18 cellular contexts compared by ENCODE assay signal in genomic region chr1:30334767-30335166, GRCh38.
A peak's percentile ranks its signal among the peaks of the same experiment; 100 is the strongest.
DNase-seq lines count a peak whose midpoint lies in the region; ATAC-seq, FAIRE-seq and TF ChIP-seq lines count a peak whose summit lies in the region.
"Had no signal": no experiment of that assay in that cellular context is flagged by ENCODE, and none has a peak within 500 bp of the region (broad histone marks: within the 10 kb centered on the region; RNA-seq: fewer than 3 reads in every experiment).

No MANE protein-coding gene starts in this region.

- no peak for TF ChIP-seq EP300 in K562 (IDR thresholded peaks at IDR 0.05; ENCODE audit: low read length)
- TF ChIP-seq EP300 in stomach (IDR thresholded peaks at IDR 0.05) = no peak

- ATAC-seq in Right ventricle myocardium superior (ENCODE audit: poor library complexity) = no peak
- no peak for ATAC-seq in K562
- ATAC-seq in GM19467 (IDR thresholded peaks at IDR 0.05; ENCODE audit: unreplicated experiment) = no peak
- ATAC-seq in HG02759 (IDR thresholded peaks at IDR 0.05; ENCODE audit: unreplicated experiment) = no peak
- ATAC-seq: GM23338 had no signal

- no peaks in the 10 kb centered on the region for H3F3A ChIP-seq in PC-9 (ENCODE audit: insufficient read depth, low read depth)

- POLR2A ChIA-PET in K562 (lab: Yijun Ruan, JAX) (interaction anchor here (0.6 kb wide), 1 partner anchor 1313 kb away, joined by 5 read pairs; no protein-coding TSS in a partner anchor), PC-9 (lab: Charles Lee; ENCODE audit: unreplicated experiment) (no interaction called here)

- intact Hi-C loops in Right ventricle myocardium superior (cut with DNase I) (no loop called here), K562 (cut with micrococcal nuclease) (no loop called here), stomach (cut with DNase I; ENCODE audit: low total_unique reads) (no loop called here), PC-9 (cut with micrococcal nuclease; ENCODE audit: unreplicated experiment) (no loop called here)

- H3K9ac ChIP-seq in K562 (ENCODE audit: insufficient read depth in 1 of 2, low read depth in 2 of 2, low read length in 2 of 2) = no peak overlapping the region
- H3K9ac ChIP-seq: BLaER1 had no signal

- H3K9me1 ChIP-seq in K562 (ENCODE audit: control insufficient read depth, insufficient read depth, low read length) = peaks cover 6% of the 10 kb centered on the region

- H3K27me3 ChIP-seq in right atrium auricular region (no peaks in the 10 kb centered on the region), K562 (ENCODE audit: control insufficient read depth in 2 of 2, insufficient read depth in 2 of 2, low read length in 2 of 2) (peaks cover 0 to 15% of the 10 kb centered on the region in 2 experiments; a peak in 3 of 5 replicates), stomach (peaks cover 0 to 25% (median 0%) of the 10 kb centered on the region in 3 donors), PC-9 (ENCODE audit: insufficient read depth, low read depth) (peaks cover 8% of the 10 kb centered on the region)
- H3K27me3 ChIP-seq: BLaER1 had no signal

- H3K4me2 ChIP-seq in K562 (ENCODE audit: insufficient read depth, low read length) (no peak overlapping the region), PC-9 (no peak overlapping the region)
- H3K4me2 ChIP-seq: BLaER1, GM23338 had no signal

- TF ChIP-seq CTCF in right atrium auricular region (IDR thresholded peaks at IDR 0.05) (no peak), K562 (IDR thresholded peaks at IDR 0.05 in 2 of 3, conservative IDR thresholded peaks at IDR 0.05 in 1 of 3; ENCODE audit: insufficient read depth in 2 of 3, low read depth in 1 of 3, low read length in 3 of 3) (no peak), stomach (IDR thresholded peaks at IDR 0.05) (no peak), PC-9 (conservative IDR thresholded peaks at IDR 0.05) (no peak)

- CTCF ChIA-PET in K562 (lab: Yijun Ruan, JAX; ENCODE audit: low intra/inter-chr PET ratio) = interaction anchor here (0.6 kb wide), 1 partner anchor 476 kb away, joined by 3 read pairs; no protein-coding TSS in a partner anchor
- CTCF ChIA-PET in PC-9 (lab: Charles Lee) = no interaction called here

- H3K4me3 ChIP-seq in right atrium auricular region (no peak overlapping the region), K562 (no peak overlapping the region), stomach (no peak overlapping the region), PC-9 (no peak overlapping the region)
- H3K4me3 ChIP-seq: BLaER1, GM23338 had no signal

- H3K9me2 ChIP-seq in PC-9 (ENCODE audit: insufficient read depth) = no peaks in the 10 kb centered on the region

- H3K79me2 ChIP-seq in K562 (ENCODE audit: control insufficient read depth, insufficient read depth, low read length) = no peaks in the 10 kb centered on the region
- no peaks in the 10 kb centered on the region for H3K79me2 ChIP-seq in PC-9 (ENCODE audit: low read depth)

- H2AFZ ChIP-seq in K562 (ENCODE audit: low read depth, low read length) (no peak overlapping the region), PC-9 (no peak overlapping the region)
- H2AFZ ChIP-seq: GM23338 had no signal

- 0% methylated on average over 2 of the region's 2 CpGs for WGBS in K562 (ENCODE audit: insufficient coverage, low coverage, missing lambda C conversion rate)
- WGBS in stomach, 5 donors = 47 to 76% (median 60%) methylated on average over 2 of the region's 2 CpGs

- TF ChIP-seq POLR2A in K562 (conservative IDR thresholded peaks at IDR 0.05) (no peak), stomach (IDR thresholded peaks at IDR 0.05) (no peak)

- no peak for FAIRE-seq in K562 (lab: Jason Lieb, UNC)
- FAIRE-seq: GM19239, H54 had no signal

- H3K27ac ChIP-seq in right atrium auricular region (no peak overlapping the region), K562 (ENCODE audit: extremely low read depth, low read depth, low read length) (no peak overlapping the region), stomach (no peak overlapping the region), PC-9 (no peak overlapping the region)
- H3K27ac ChIP-seq: BLaER1 had no signal

- no TSS peak for BruUV-seq in K562 (replicated peaks; lab: Mats Ljungman, UMichigan)
- no TSS peak for BruUV-seq in PC-9 (replicated peaks; lab: Mats Ljungman, UMichigan)

- in situ Hi-C loops in K562 (cut with MboI) = no loop called here

- H3K4me1 ChIP-seq in right atrium auricular region (no peaks in the 10 kb centered on the region), K562 (replicated peaks in 1 of 2; ENCODE audit: control insufficient read depth in 2 of 2, insufficient read depth in 2 of 2, low read length in 2 of 2) (no peaks in the 10 kb centered on the region), stomach (no peaks in the 10 kb centered on the region), PC-9 (replicated peaks; ENCODE audit: insufficient read depth) (no peaks in the 10 kb centered on the region)

- DNase-seq in right atrium auricular region (ENCODE audit: low spot score) (peak; percentile 40), Right ventricle myocardium superior (no peak), K562 (ENCODE audit: extremely low read depth in 1 of 4, low spot score in 3 of 4) (no peak), mucosa of gallbladder (ENCODE audit: low spot score) (peak; percentile 6), stomach (peak; percentile 15), PC-9 (no peak)
- DNase-seq: 8988T; CD4-positive, alpha-beta memory T cell; DMS153; DMS79; GDM1; HCEC 1CT had no signal

- no peak for TF ChIP-seq RAD21 in K562 (CRISPR knock-in tag; conservative IDR thresholded peaks at IDR 0.05 in 1 of 2, IDR thresholded peaks at IDR 0.05 in 1 of 2)

- H3K36me3 ChIP-seq in right atrium auricular region = no peaks in the 10 kb centered on the region
- H3K36me3 ChIP-seq in K562 (ENCODE audit: control insufficient read depth, insufficient read depth, low read length) = no peaks in the 10 kb centered on the region
- H3K36me3 ChIP-seq in stomach = no peaks in the 10 kb centered on the region
- no peaks in the 10 kb centered on the region for H3K36me3 ChIP-seq in PC-9 (ENCODE audit: low read depth)
- H3K36me3 ChIP-seq: BLaER1 had no signal

- no peaks in the 10 kb centered on the region; the same call in 1 of the 2 replicates for H4K20me1 ChIP-seq in K562 (replicated peaks; ENCODE audit: control insufficient read depth, insufficient read depth, low read length)
- no peaks in the 10 kb centered on the region for H4K20me1 ChIP-seq in PC-9 (ENCODE audit: insufficient read depth)
- H4K20me1 ChIP-seq: BLaER1 had no signal

- H3K9me3 ChIP-seq in right atrium auricular region (no peaks in the 10 kb centered on the region), K562 (replicated peaks; ENCODE audit: control insufficient read depth, insufficient read depth, low read depth, low read length) (no peaks in the 10 kb centered on the region), stomach (no peaks in the 10 kb centered on the region), PC-9 (ENCODE audit: insufficient read depth, low read depth) (no peaks in the 10 kb centered on the region)
- H3K9me3 ChIP-seq: BLaER1 had no signal

TF ChIP-seq in K562, 482 proteins besides CTCF, POLR2A, EP300 and RAD21:
- TF ChIP-seq RAD51 (IDR thresholded peaks at IDR 0.05; ENCODE audit: borderline replicate concordance, low read depth) = peak; percentile 30; the same call in 1 of the 2 replicates
- TF ChIP-seq USF2 (CRISPR knock-in tag; IDR thresholded peaks at IDR 0.05) = 0 out of 2 replicates have a peak, but pooled peaks have one; percentile 17
- no peak for TF ChIP-seq ZNF224 (CRISPR knock-in tag; IDR thresholded peaks at IDR 0.05)

Comparison
In these comparisons a context has a peak if more than half of its experiments do, and no peak if none do; other contexts are left out.
1. DNase-seq: peak in right atrium auricular region (single experiment), mucosa of gallbladder (single experiment) and stomach (single experiment); none in Right ventricle myocardium superior (single experiment), K562 (0 of 4) and PC-9 (0 of 2).